16 cellular contexts compared by ENCODE assay signal in genomic region chr2:102107741-102108070, GRCh38. TPM values are rescaled to one million over a fixed set of nuclear protein-coding genes. Genes with fewer than 3 reads are reported as not detected.
DNase-seq lines count a peak whose midpoint lies in the region; ATAC-seq and TF ChIP-seq lines count a peak whose summit lies in the region.
"Had no signal": no experiment of that assay in that cellular context is flagged by ENCODE, and none has a peak within 500 bp of the region (broad histone marks: within the 10 kb centered on the region; RNA-seq: fewer than 3 reads in every experiment).

No MANE protein-coding gene starts in this region.

- H3K14ac ChIP-seq in IMR-90 (replicated peaks; ENCODE audit: low read depth, low read length): no peak overlapping the region

- no peak overlapping the region for H3K18ac ChIP-seq in IMR-90 (ENCODE audit: low read depth, low read length)

- no peak overlapping the region for H3K9ac ChIP-seq in IMR-90 (ENCODE audit: low read depth, low read length)
- H3K9ac ChIP-seq in skeletal muscle satellite cell (ENCODE audit: low read depth, low read length): peak overlapping the region; percentile 31

- no peak overlapping the region for H3K27ac ChIP-seq in IMR-90 (ENCODE audit: insufficient read depth, low read length)
- H3K27ac ChIP-seq: heart left ventricle had no signal

- H2AK9ac ChIP-seq in IMR-90 (replicated peaks; ENCODE audit: low read depth, low read length, poor library complexity): no peak overlapping the region

- no peaks in the 10 kb centered on the region for H3K9me3 ChIP-seq in IMR-90 (ENCODE audit: control insufficient read depth, insufficient read depth, low read length)
- H3K9me3 ChIP-seq in skeletal muscle satellite cell (replicated peaks; ENCODE audit: low read length): no peaks in the 10 kb centered on the region

- H2BK20ac ChIP-seq in IMR-90 (ENCODE audit: low read depth, low read length): no peak overlapping the region

- no peaks in the 10 kb centered on the region for H3K27me3 ChIP-seq in IMR-90 (ENCODE audit: control insufficient read depth, insufficient read depth, low read length)
- no peaks in the 10 kb centered on the region for H3K27me3 ChIP-seq in skeletal muscle satellite cell (ENCODE audit: control insufficient read depth, insufficient read depth, low read length)
- H3K27me3 ChIP-seq: heart left ventricle had no signal

- H2AK5ac ChIP-seq in IMR-90 (ENCODE audit: low read depth, low read length): no peak overlapping the region

- H4K20me1 ChIP-seq in IMR-90 (ENCODE audit: insufficient read depth, low read length): no peaks in the 10 kb centered on the region

- H3K4me3 ChIP-seq in IMR-90 (ENCODE audit: insufficient read depth, low read depth, low read length): no peak overlapping the region
- no peak overlapping the region for H3K4me3 ChIP-seq in skeletal muscle satellite cell (ENCODE audit: low read length)
- H3K4me3 ChIP-seq: heart left ventricle had no signal

- no CpG with 5 or more reads among the region's 3 CpGs for WGBS in IMR-90 (ENCODE audit: extremely low coverage in 2 of 2, insufficient read length in 1 of 2), 2 experiments

- POLR2A ChIA-PET in IMR-90 (lab: Charles Lee; ENCODE audit: unreplicated experiment): no interaction called here

- TF ChIP-seq RAD21 in IMR-90 (IDR thresholded peaks at IDR 0.05; ENCODE audit: low read length): no peak

- H2BK15ac ChIP-seq in IMR-90 (ENCODE audit: low read depth, low read length): no peak overlapping the region

- H3K56ac ChIP-seq in IMR-90 (ENCODE audit: extremely low read depth, insufficient read depth, low read length): no peak overlapping the region

- H3K4me2 ChIP-seq in IMR-90 (ENCODE audit: low read depth, low read length): no peak overlapping the region; the same call in 1 of the 2 replicates
- H3K4me2 ChIP-seq in skeletal muscle satellite cell (ENCODE audit: low read length): peak overlapping the region; percentile 13

- intact Hi-C loops in IMR-90 (cut with micrococcal nuclease): no loop called here

- peaks cover 0 to 9% of the 10 kb centered on the region in 2 experiments; a peak in 2 of 4 replicates for H3K79me1 ChIP-seq in IMR-90 (ENCODE audit: low read depth in 1 of 2, low read length in 2 of 2)

- H3K9me1 ChIP-seq in IMR-90 (ENCODE audit: insufficient read depth, low read length): peaks cover 7% of the 10 kb centered on the region; the same call in 1 of the 2 replicates

- DNase-seq in activated CD4-positive, CD25-positive, alpha-beta regulatory T cell (lab: John Stamatoyannopoulos, UW): no peak
- DNase-seq in IMR-90 (peak; percentile 57), fibroblast of peridontal ligament (ENCODE audit: extremely low read depth) (peak; percentile 73), superior temporal gyrus (ENCODE audit: extremely low spot score) (no peak), AML-193 (lab: John Stamatoyannopoulos, UW) (no peak)
- DNase-seq: DMS79; effector CD4-positive, alpha-beta T cell; heart left ventricle; mammary epithelial cell; NCI-H774; occipital lobe; Right ventricle myocardium superior; stimulated activated CD8-positive, alpha-beta memory T cell treated with anti-CD3 and anti-CD28 coated beads, Interleukin-4, amount 100 ng/mL, for 48 hours had no signal

- ATAC-seq in activated CD4-positive, CD25-positive, alpha-beta regulatory T cell treated with anti-CD3 and anti-CD28 coated beads, Interleukin-2, amount 50 U/mL, for 24 hours: peak; percentile 3 to 7
- ATAC-seq in IMR-90 (ENCODE audit: low read depth): no peak
- no peak for ATAC-seq in HG03196 (IDR thresholded peaks at IDR 0.05; ENCODE audit: unreplicated experiment)
- ATAC-seq: heart left ventricle had no signal

- no peak overlapping the region for H2BK120ac ChIP-seq in IMR-90 (ENCODE audit: low read depth, low read length)

- dilution Hi-C loops in IMR-90 (cut with HindIII; ENCODE audit: low sequenced_read_pairs, unreplicated experiment): no loop called here

- in situ Hi-C loops in IMR-90 (cut with MboI; ENCODE audit: low sequenced_read_pairs): no loop called here

- no peak overlapping the region for H3K23ac ChIP-seq in IMR-90 (ENCODE audit: low read depth, low read length)

- no peak overlapping the region for H4K91ac ChIP-seq in IMR-90 (ENCODE audit: insufficient read depth, low read depth, low read length)

- BruUV-seq in IMR-90 (replicated peaks; lab: Mats Ljungman, UMichigan): no TSS peak

- H2AFZ ChIP-seq in IMR-90 (replicated peaks; ENCODE audit: low read length, poor library complexity): no peak overlapping the region

- no peak for TF ChIP-seq CTCF in IMR-90 (conservative IDR thresholded peaks at IDR 0.05; ENCODE audit: low read depth, low read length)

- H3K4me1 ChIP-seq in IMR-90 (ENCODE audit: control insufficient read depth, insufficient read depth, low read length) (peaks cover 14% of the 10 kb centered on the region), skeletal muscle satellite cell (ENCODE audit: control insufficient read depth, insufficient read depth, low read length) (peaks cover 47% of the 10 kb centered on the region)

- no peak for TF ChIP-seq POLR2A in IMR-90 (IDR thresholded peaks at IDR 0.05; ENCODE audit: low read depth, low read length)

- peaks cover 20% of the 10 kb centered on the region for H3K36me3 ChIP-seq in IMR-90 (ENCODE audit: control insufficient read depth, insufficient read depth, low read length)
- peaks cover 6% of the 10 kb centered on the region for H3K36me3 ChIP-seq in skeletal muscle satellite cell (ENCODE audit: insufficient read depth, low read length)
- H3K36me3 ChIP-seq: heart left ventricle had no signal

- H3K4ac ChIP-seq in IMR-90 (ENCODE audit: low read depth, low read length): peak overlapping the region; percentile 2; the same call in 1 of the 2 replicates

- CTCF ChIA-PET in IMR-90 (lab: Yijun Ruan, JAX): interaction anchor here (0.6 kb wide), 1 partner anchor 62 kb away, joined by 6 read pairs; no protein-coding TSS in a partner anchor

- H4K8ac ChIP-seq in IMR-90 (ENCODE audit: low read depth in 2 of 2, low read length in 2 of 2): no peak overlapping the region

- no peak overlapping the region for H2BK5ac ChIP-seq in IMR-90 (ENCODE audit: low read depth, low read length, poor library complexity, severe bottlenecking)

- H4K5ac ChIP-seq in IMR-90 (ENCODE audit: low read depth, low read length): no peak overlapping the region

TF ChIP-seq in IMR-90, 13 proteins besides CTCF, POLR2A, EP300 and RAD21:
- TF ChIP-seq MAZ (IDR thresholded peaks at IDR 0.05; ENCODE audit: borderline replicate concordance, low read depth, low read length) (no peak), RFX5 (IDR thresholded peaks at IDR 0.05; ENCODE audit: low read depth, low read length) (no peak), CHD1 (IDR thresholded peaks at IDR 0.05; ENCODE audit: low read depth, low read length) (no peak), MAFK (IDR thresholded peaks at IDR 0.05; ENCODE audit: low read depth, low read length) (no peak), BHLHE40 (IDR thresholded peaks at IDR 0.05; ENCODE audit: low read depth, low read length) (no peak), MXI1 (IDR thresholded peaks at IDR 0.05; ENCODE audit: borderline replicate concordance, low read depth, low read length) (no peak), CEBPB (IDR thresholded peaks at IDR 0.05; ENCODE audit: low read depth, low read length) (no peak; the same call in 1 of the 2 replicates), USF2 (IDR thresholded peaks at IDR 0.05; ENCODE audit: low read depth, low read length) (no peak), ELK1 (IDR thresholded peaks at IDR 0.05; ENCODE audit: borderline replicate concordance, low read depth, low read length) (no peak), RCOR1 (IDR thresholded peaks at IDR 0.05; ENCODE audit: insufficient replicate concordance, low read length) (no peak), SMC3 (IDR thresholded peaks at IDR 0.05; ENCODE audit: low read depth, low read length) (no peak), NFE2L2 (IDR thresholded peaks at IDR 0.05; ENCODE audit: low read depth, low read length) (no peak), FOS (IDR thresholded peaks at IDR 0.05; ENCODE audit: low read depth, low read length) (no peak)

RNA-seq across cellular contexts. Expression of gene IL1R1, which starts 34.8 kb away (rescaled TPM):
- total RNA-seq in IMR-90 (2012; rRNA removed): 6.5 and 8.1 TPM in 2 replicates
- polyA plus RNA-seq in IMR-90 (2012; rRNA removed): 11.3 and 13.8 TPM in 2 replicates
- 4.6 and 9.3 TPM in 2 replicates for polyA plus RNA-seq in IMR-90 (2012; cell fraction: cytosol; rRNA removed)
- 6.3 and 29.2 TPM in 2 replicates for polyA plus RNA-seq in IMR-90 (2012; cell fraction: nucleus; rRNA removed; ENCODE audit: low replicate concordance)
- 74.3 and 83.0 TPM in 2 replicates for total RNA-seq in skeletal muscle satellite cell (2012; rRNA removed)

Comparison
In these comparisons a context has a peak if more than half of its experiments do, and no peak if none do; other contexts are left out.
1. ATAC-seq: peak in activated CD4-positive, CD25-positive, alpha-beta regulatory T cell treated with anti-CD3 and anti-CD28 coated beads, Interleukin-2, amount 50 U/mL, for 24 hours (2 of 2); none in IMR-90 (single experiment) and HG03196 (single experiment).
2. DNase-seq: peak in IMR-90 (single experiment) and fibroblast of peridontal ligament (single experiment); none in activated CD4-positive, CD25-positive, alpha-beta regulatory T cell (0 of 4), superior temporal gyrus (single experiment) and AML-193 (0 of 2).